Comparison of ENCODE assay signal across 21 cellular contexts in the genomic region with DNA sequence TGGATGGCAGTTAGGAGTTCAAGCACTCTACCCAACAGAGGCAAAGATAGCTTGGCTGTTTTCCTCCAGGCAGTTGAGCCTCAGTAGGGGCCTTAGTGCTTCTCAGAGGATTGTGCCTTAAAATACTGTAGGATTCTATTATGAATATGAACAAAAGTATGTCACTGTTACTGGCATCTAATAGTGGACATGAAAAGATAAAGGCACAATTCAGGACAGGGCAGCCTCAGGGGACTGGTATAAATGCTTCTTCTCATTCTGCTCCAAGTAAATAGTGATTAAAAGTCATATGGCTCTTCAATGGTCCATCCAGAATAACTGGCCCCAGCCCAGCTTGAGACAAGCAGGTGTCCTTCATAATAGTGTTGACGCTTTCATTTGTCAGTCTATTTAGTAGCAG. TPM values are rescaled to one million over a fixed set of nuclear protein-coding genes. Genes with fewer than 3 reads are reported as not detected.
"Had no signal": no experiment of that assay in that cellular context is flagged by ENCODE, and none has a peak within 500 bp of the region (broad histone marks: within the 10 kb centered on the region; RNA-seq: fewer than 3 reads in every experiment).

No MANE protein-coding gene starts in this region.

- H3K27me3 Mint-ChIP-seq: activated CD4-positive, alpha-beta memory T cell treated with anti-CD3 and anti-CD28 coated beads, Interleukin-2, amount 10 ng/mL, durations not matched to agents 7 days and 5 days; activated CD4-positive, alpha-beta T cell treated with anti-CD3 and anti-CD28 coated beads, Interleukin-2, amount 10 ng/mL, durations not matched to agents 7 days and 5 days; activated naive CD4-positive, alpha-beta T cell treated with anti-CD3 and anti-CD28 coated beads, Interleukin-2, amount 50 U/mL, for 24 hours; activated naive CD8-positive, alpha-beta T cell treated with anti-CD3 and anti-CD28 coated beads, Interleukin-2, amount 50 U/mL, for 24 hours had no signal

- H3K4me1 Mint-ChIP-seq: activated CD4-positive, alpha-beta memory T cell treated with anti-CD3 and anti-CD28 coated beads, Interleukin-2, amount 10 ng/mL, durations not matched to agents 7 days and 5 days; activated CD4-positive, alpha-beta T cell treated with anti-CD3 and anti-CD28 coated beads, Interleukin-2, amount 10 ng/mL, durations not matched to agents 7 days and 5 days; activated naive CD4-positive, alpha-beta T cell treated with anti-CD3 and anti-CD28 coated beads, Interleukin-2, amount 50 U/mL, for 24 hours; activated naive CD8-positive, alpha-beta T cell treated with anti-CD3 and anti-CD28 coated beads, Interleukin-2, amount 50 U/mL, for 24 hours; naive B cell; nephron progenitor cell had no signal

- H3K9me3 ChIP-seq: breast epithelium, neutrophil, right lobe of liver, transverse colon had no signal

- H3K9me3 Mint-ChIP-seq: activated CD4-positive, alpha-beta memory T cell treated with anti-CD3 and anti-CD28 coated beads, Interleukin-2, amount 10 ng/mL, durations not matched to agents 7 days and 5 days; activated CD4-positive, alpha-beta T cell treated with anti-CD3 and anti-CD28 coated beads, Interleukin-2, amount 10 ng/mL, durations not matched to agents 7 days and 5 days; activated naive CD4-positive, alpha-beta T cell treated with anti-CD3 and anti-CD28 coated beads, Interleukin-2, amount 50 U/mL, for 24 hours; activated naive CD8-positive, alpha-beta T cell treated with anti-CD3 and anti-CD28 coated beads, Interleukin-2, amount 50 U/mL, for 24 hours; activated T-cell treated with anti-CD3 and anti-CD28 coated beads, Interleukin-2, amount 50 U/mL, for 4 hours; activated T-helper 2 cell treated with anti-CD3 and anti-CD28 coated beads, Interferon-gamma antibody, Interleukin-2, Interleukin-4, amounts not matched to agents 10 μg/mL and 5 μg/mL and 100 μg/mL, durations not matched to agents 14 hours and 24 hours and 36 hours; naive B cell; nephron progenitor cell; WTC11 had no signal

- H3K4me3 Mint-ChIP-seq: activated CD4-positive, alpha-beta memory T cell treated with anti-CD3 and anti-CD28 coated beads, Interleukin-2, amount 10 ng/mL, durations not matched to agents 7 days and 5 days; activated CD4-positive, alpha-beta T cell treated with anti-CD3 and anti-CD28 coated beads, Interleukin-2, amount 10 ng/mL, durations not matched to agents 7 days and 5 days; activated naive CD4-positive, alpha-beta T cell treated with anti-CD3 and anti-CD28 coated beads, Interleukin-2, amount 50 U/mL, for 24 hours; activated naive CD8-positive, alpha-beta T cell treated with anti-CD3 and anti-CD28 coated beads, Interleukin-2, amount 50 U/mL, for 24 hours; activated T-cell treated with anti-CD3 and anti-CD28 coated beads, Interleukin-2, amount 50 U/mL, for 4 hours; naive B cell; nephron progenitor cell; WTC11 had no signal

- H3K4me1 ChIP-seq: breast epithelium, right lobe of liver, transverse colon had no signal

- DNase-seq: activated CD4-positive, alpha-beta memory T cell treated with anti-CD3 and anti-CD28 coated beads, Interleukin-2, amount 10 ng/mL, durations not matched to agents 7 days and 5 days; activated CD4-positive, alpha-beta T cell treated with anti-CD3 and anti-CD28 coated beads for 1 hour; activated CD4-positive, alpha-beta T cell treated with anti-CD3 and anti-CD28 coated beads, Interleukin-2, amount 10 ng/mL, durations not matched to agents 7 days and 5 days; activated naive CD8-positive, alpha-beta T cell treated with anti-CD3 and anti-CD28 coated beads, Interleukin-2, amount 50 U/mL, for 24 hours; activated T-cell treated with anti-CD3 and anti-CD28 coated beads, Interleukin-2, amount 50 U/mL, for 4 hours; central memory CD4-positive, alpha-beta T cell; head of caudate nucleus; hippocampal formation; left colon; mammary epithelial cell; naive B cell; nephron progenitor cell; right lobe of liver; stimulated activated CD4-positive, alpha-beta T cell treated with anti-CD3 and anti-CD28 coated beads, Interleukin-2, amount 100 ng/mL, for 48 hours; stimulated activated naive CD4-positive, alpha-beta T cell treated with Interleukin-2 at 50 U/mL for 16 hours; transverse colon had no signal

- H3K27ac Mint-ChIP-seq: activated CD4-positive, alpha-beta memory T cell treated with anti-CD3 and anti-CD28 coated beads, Interleukin-2, amount 10 ng/mL, durations not matched to agents 7 days and 5 days; activated CD4-positive, alpha-beta T cell treated with anti-CD3 and anti-CD28 coated beads, Interleukin-2, amount 10 ng/mL, durations not matched to agents 7 days and 5 days; activated naive CD4-positive, alpha-beta T cell treated with anti-CD3 and anti-CD28 coated beads, Interleukin-2, amount 50 U/mL, for 24 hours; activated naive CD8-positive, alpha-beta T cell treated with anti-CD3 and anti-CD28 coated beads, Interleukin-2, amount 50 U/mL, for 24 hours; activated T-helper 2 cell treated with anti-CD3 and anti-CD28 coated beads, Interferon-gamma antibody, Interleukin-2, Interleukin-4, amounts not matched to agents 10 μg/mL and 5 μg/mL and 100 μg/mL, durations not matched to agents 14 hours and 24 hours and 36 hours; naive B cell; nephron progenitor cell had no signal

- H3K27me3 ChIP-seq: neutrophil, right lobe of liver, transverse colon had no signal

- H3K36me3 ChIP-seq: breast epithelium, neutrophil, right lobe of liver, transverse colon had no signal

- H3K36me3 Mint-ChIP-seq: activated naive CD4-positive, alpha-beta T cell treated with anti-CD3 and anti-CD28 coated beads, Interleukin-2, amount 50 U/mL, for 24 hours; naive B cell; WTC11 had no signal

- H3K4me3 ChIP-seq: breast epithelium, right lobe of liver, transverse colon had no signal

- H3K27ac ChIP-seq: breast epithelium, neutrophil, right lobe of liver, transverse colon had no signal

RNA-seq across cellular contexts. Expression of gene COL4A6, which starts 17.7 kb away (rescaled TPM):
- total RNA-seq: activated CD4-positive, alpha-beta memory T cell treated with anti-CD3 and anti-CD28 coated beads, Interleukin-2, amount 10 ng/mL, durations not matched to agents 7 days and 5 days; activated CD4-positive, alpha-beta T cell treated with anti-CD3 and anti-CD28 coated beads, Interleukin-2, amount 10 ng/mL, durations not matched to agents 7 days and 5 days; activated T-helper 2 cell treated with anti-CD3 and anti-CD28 coated beads, Interferon-gamma antibody, Interleukin-2, Interleukin-4, amounts not matched to agents 10 μg/mL and 5 μg/mL and 100 μg/mL, durations not matched to agents 14 hours and 24 hours and 36 hours had no signal

RNA-seq across cellular contexts. Expression of gene COL4A5, which starts 19.2 kb away (rescaled TPM):
- total RNA-seq: activated CD4-positive, alpha-beta memory T cell treated with anti-CD3 and anti-CD28 coated beads, Interleukin-2, amount 10 ng/mL, durations not matched to agents 7 days and 5 days; activated CD4-positive, alpha-beta T cell treated with anti-CD3 and anti-CD28 coated beads, Interleukin-2, amount 10 ng/mL, durations not matched to agents 7 days and 5 days; activated T-helper 2 cell treated with anti-CD3 and anti-CD28 coated beads, Interferon-gamma antibody, Interleukin-2, Interleukin-4, amounts not matched to agents 10 μg/mL and 5 μg/mL and 100 μg/mL, durations not matched to agents 14 hours and 24 hours and 36 hours had no signal
